ENCODE assay signal across 9 cellular contexts in the genomic region with DNA sequence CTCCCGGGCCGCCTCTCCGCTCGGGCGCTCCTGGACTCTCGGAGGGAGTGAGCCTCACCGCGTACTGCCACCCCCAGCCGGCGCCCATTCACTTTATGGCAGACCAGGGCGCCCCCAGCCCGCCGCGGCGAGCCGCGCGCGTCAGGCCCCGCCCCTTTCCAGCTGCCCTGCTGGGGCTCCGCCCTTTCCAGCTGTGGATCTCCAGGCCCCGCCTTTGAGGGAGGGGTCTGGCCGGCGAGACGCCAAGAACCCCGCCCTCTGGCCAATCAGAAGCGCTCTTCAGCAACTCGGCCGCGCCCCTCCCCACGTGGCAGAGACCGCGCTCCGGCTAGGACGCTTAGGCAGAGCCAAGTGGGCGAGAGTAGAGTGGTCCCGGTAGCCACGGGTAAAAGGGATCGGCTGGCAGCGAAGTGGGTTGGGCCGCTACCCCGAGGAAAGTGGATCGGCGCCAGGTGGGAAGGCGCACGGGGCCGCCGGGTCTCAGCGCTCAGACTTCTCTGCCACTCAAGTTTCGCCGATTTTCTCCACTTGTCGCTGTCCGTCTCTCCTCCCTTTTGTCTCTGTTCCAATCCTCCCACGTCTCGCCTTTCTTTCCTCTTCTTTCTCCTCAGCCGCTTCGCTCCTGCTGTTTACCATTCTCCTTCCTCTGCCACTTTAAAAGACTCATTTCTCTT. TPM values are rescaled to one million over a fixed set of nuclear protein-coding genes. Genes with fewer than 3 reads are reported as not detected.
DNase-seq lines count a peak whose midpoint lies in the region; ATAC-seq and TF ChIP-seq lines count a peak whose summit lies in the region.
"Had no signal": no experiment of that assay in that cellular context is flagged by ENCODE, and none has a peak within 500 bp of the region (broad histone marks: within the 10 kb centered on the region; RNA-seq: fewer than 3 reads in every experiment).

A gene (minus strand): TSS at position 69 of the 674 bp plus-strand sequence. CDS start 9,432 bp downstream, outside the sequence.

- DNase-seq in CD1c-positive myeloid dendritic cell (ENCODE audit: extremely low spot score) = peak; percentile 95
- DNase-seq in HUDEP-2 (lab: John Stamatoyannopoulos, UW; ENCODE audit: unreplicated experiment in 76 of 76) = peak in 75 of 76 experiments; percentile 28 to 97 (median 90)
- DNase-seq in SK-N-SH = peak; percentile 99
- DNase-seq in activated naive CD4-positive, alpha-beta T cell treated with anti-CD3 and anti-CD28 coated beads, Interleukin-2, amount 50 U/mL, for 16 hours = peak; percentile 91
- peak; percentile 45 for DNase-seq in globus pallidus (ENCODE audit: low spot score)
- DNase-seq in omental fat pad (ENCODE audit: low spot score) = peak; percentile 78
- peak in 43 of 49 donors; percentile 7 to 93 (median 46) for DNase-seq in substantia nigra (lab: John Stamatoyannopoulos, UW)

- CTCF ChIA-PET in SK-N-SH (lab: Yijun Ruan, JAX) = interaction anchor here (0.9 to 23.6 kb wide), 7 partner anchors 9 to 158 kb away, joined by 3 to 824 read pairs (median 4); no protein-coding TSS in a partner anchor

- no peaks in the 10 kb centered on the region for H3K36me3 ChIP-seq in SK-N-SH (replicated peaks in 1 of 2; ENCODE audit: control insufficient read depth in 1 of 2, insufficient read depth in 2 of 2, low read length in 1 of 2)

- TF ChIP-seq CTCF in SK-N-SH (IDR thresholded peaks at IDR 0.05) = no peak
- no peak for TF ChIP-seq CTCF in omental fat pad (IDR thresholded peaks at IDR 0.05)

- H3K27ac ChIP-seq in SK-N-SH (ENCODE audit: low read depth in 2 of 2, low read length in 1 of 2) (no peak within 1 kb of the TSS), substantia nigra (ENCODE audit: low read depth, low read length, poor library complexity, severe bottlenecking) (no peak within 1 kb of the TSS)

- TF ChIP-seq EP300 in SK-N-SH (IDR thresholded peaks at IDR 0.05; ENCODE audit: borderline replicate concordance in 1 of 2, low read depth in 1 of 2, low read length in 1 of 2) = no peak

- peaks cover 4 to 27% of the 10 kb centered on the region in 2 experiments; a peak in 2 of 4 replicates for H3K4me1 ChIP-seq in SK-N-SH (ENCODE audit: control insufficient read depth in 1 of 2, insufficient read depth in 2 of 2, low read depth in 1 of 2, low read length in 1 of 2)

- H3K9me2 ChIP-seq in SK-N-SH = no peaks in the 10 kb centered on the region

- peak within 1 kb of the TSS; percentile 86 for H2AFZ ChIP-seq in SK-N-SH (ENCODE audit: low read depth)

- peaks cover 11% of the 10 kb centered on the region for H3K79me2 ChIP-seq in SK-N-SH (ENCODE audit: insufficient read depth)

- peak within 1 kb of the TSS; percentile 90 for H3K4me2 ChIP-seq in SK-N-SH

- no peak within 1 kb of the TSS for H3K9ac ChIP-seq in SK-N-SH

- 5% methylated on average over 29 of the region's 57 CpGs for WGBS in SK-N-SH (ENCODE audit: low lambda C conversion rate)

- ATAC-seq in GM19395 (IDR thresholded peaks at IDR 0.05; ENCODE audit: unreplicated experiment) (peak; percentile 40), omental fat pad (ENCODE audit: low FRiP score) (peak; percentile 82)

- H3K9me3 ChIP-seq in SK-N-SH = no peaks in the 10 kb centered on the region

- peaks cover 13% of the 10 kb centered on the region for H3F3A ChIP-seq in SK-N-SH (replicated peaks; ENCODE audit: insufficient read depth)

- POLR2A ChIA-PET in SK-N-SH (lab: Yijun Ruan, JAX) = no interaction called here

- H3K27me3 ChIP-seq in SK-N-SH (ENCODE audit: insufficient read depth) = peaks cover 10% of the 10 kb centered on the region; the same call in 1 of the 2 replicates

- TF ChIP-seq RAD21 in SK-N-SH (IDR thresholded peaks at IDR 0.05; ENCODE audit: low read length) = no peak

- no peaks in the 10 kb centered on the region for H4K20me1 ChIP-seq in SK-N-SH (ENCODE audit: insufficient read depth)

- H3K4me3 ChIP-seq in SK-N-SH (ENCODE audit: low read depth in 2 of 2, low read length in 1 of 2) = peak within 1 kb of the TSS; percentile 49 to 62

TF ChIP-seq in SK-N-SH, 30 proteins besides CTCF, POLR2A, EP300 and RAD21:
- TF ChIP-seq, protein P1, sequence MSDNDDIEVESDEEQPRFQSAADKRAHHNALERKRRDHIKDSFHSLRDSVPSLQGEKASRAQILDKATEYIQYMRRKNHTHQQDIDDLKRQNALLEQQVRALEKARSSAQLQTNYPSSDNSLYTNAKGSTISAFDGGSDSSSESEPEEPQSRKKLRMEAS (IDR thresholded peaks at IDR 0.05; ENCODE audit: low read depth) = peak; percentile 86
- TF ChIP-seq MXI1 (IDR thresholded peaks at IDR 0.05; ENCODE audit: low read depth, low read length) (peak; percentile 98), YY1 (IDR thresholded peaks at IDR 0.05; ENCODE audit: low read depth) (no peak), SMC3 (IDR thresholded peaks at IDR 0.05; ENCODE audit: low read depth, low read length) (no peak), FOXM1 (IDR thresholded peaks at IDR 0.05; ENCODE audit: low read depth) (no peak), EZH2phosphoT487 (IDR thresholded peaks at IDR 0.05; ENCODE audit: borderline replicate concordance, low read depth) (no peak)
- TF ChIP-seq, protein P2, sequence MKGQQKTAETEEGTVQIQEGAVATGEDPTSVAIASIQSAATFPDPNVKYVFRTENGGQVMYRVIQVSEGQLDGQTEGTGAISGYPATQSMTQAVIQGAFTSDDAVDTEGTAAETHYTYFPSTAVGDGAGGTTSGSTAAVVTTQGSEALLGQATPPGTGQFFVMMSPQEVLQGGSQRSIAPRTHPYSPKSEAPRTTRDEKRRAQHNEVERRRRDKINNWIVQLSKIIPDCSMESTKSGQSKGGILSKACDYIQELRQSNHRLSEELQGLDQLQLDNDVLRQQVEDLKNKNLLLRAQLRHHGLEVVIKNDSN (IDR thresholded peaks at IDR 0.05; ENCODE audit: borderline replicate concordance, low read depth) = peak; percentile 71

RNA-seq across cellular contexts. Expression of the gene that starts here (rescaled TPM):
- polyA plus RNA-seq in SK-N-SH (2012; rRNA removed) = not detected in 2 replicates
- polyA plus RNA-seq in SK-N-SH (2012; cell fraction: cytosol; rRNA removed) = not detected in 2 replicates
- polyA plus RNA-seq in SK-N-SH (2012; cell fraction: nucleus; rRNA removed) = 0.05 TPM in 1 of 2 replicates, not detected in the other
- total RNA-seq in omental fat pad = under 1 TPM in 2 of 4 donors, not detected in 2; 0.36 to 0.37 TPM
- total RNA-seq: T-helper 2 cell treated with Interferon-gamma antibody and Interleukin-4, amounts not matched to agents 100 ng/mL and 5 ng/mL, for 36 hours had no signal

Comparison
In these comparisons a context has a peak if more than half of its experiments do, and no peak if none do; other contexts are left out.
1. Peak in DNase-seq, H3K4me3 ChIP-seq and H3K4me2 ChIP-seq in SK-N-SH; RNA of the gene not detected or under 1 TPM.
2. Peak in DNase-seq and ATAC-seq in omental fat pad; RNA of the gene not detected or under 1 TPM.
3. DNase-seq: peak in every context shown above with its lines; median percentile 99 in SK-N-SH; 95 in CD1c-positive myeloid dendritic cell; 91 in activated naive CD4-positive, alpha-beta T cell treated with anti-CD3 and anti-CD28 coated beads, Interleukin-2, amount 50 U/mL, for 16 hours; 90 in HUDEP-2; 78 in omental fat pad; 46 in substantia nigra; 45 in globus pallidus.